8 cellular contexts compared by ENCODE assay signal in genomic region chr4:26861434-26862186, GRCh38. TPM values are rescaled to one million over a fixed set of nuclear protein-coding genes. Genes with fewer than 3 reads are reported as not detected.
DNase-seq lines count a peak whose midpoint lies in the region; ATAC-seq, FAIRE-seq and TF ChIP-seq lines count a peak whose summit lies in the region.

No MANE protein-coding gene starts in this region.

- no peak for TF ChIP-seq CTCF in WERI-Rb-1 (IDR thresholded peaks at IDR 0.05; ENCODE audit: low read depth, low read length)
- TF ChIP-seq CTCF in bronchial epithelial cell (IDR thresholded peaks at IDR 0.05; ENCODE audit: insufficient read depth, low read length, severe bottlenecking), result no peak
- no peak for TF ChIP-seq CTCF in keratinocyte (optimal IDR thresholded peaks at IDR 0.05 in 1 of 3, IDR thresholded peaks at IDR 0.05 in 1 of 3, conservative IDR thresholded peaks at IDR 0.05 in 1 of 3; ENCODE audit: extremely low read depth in 1 of 3, insufficient read depth in 2 of 3, low read length in 3 of 3)

- H3K27ac ChIP-seq in WERI-Rb-1 (peak overlapping the region; percentile 81), keratinocyte (ENCODE audit: control insufficient read depth, insufficient read depth, low read length) (peak overlapping the region; percentile 47)

- H3K79me2 ChIP-seq in keratinocyte (ENCODE audit: control insufficient read depth, insufficient read depth, low read length), result peaks cover 44% of the 10 kb centered on the region

- H3K9ac ChIP-seq in keratinocyte (ENCODE audit: control insufficient read depth, extremely low read depth, insufficient read depth, low read length), result peak overlapping the region; percentile 88

- FAIRE-seq in bronchial epithelial cell (lab: Jason Lieb, UNC) (no peak), keratinocyte (lab: Jason Lieb, UNC) (no peak)

- H4K20me1 ChIP-seq in keratinocyte (ENCODE audit: control insufficient read depth, extremely low read depth, insufficient read depth, low read length), result no peaks in the 10 kb centered on the region

- DNase-seq in NCI-H187 (lab: John Stamatoyannopoulos, UW) (peak; percentile 47 to 71), WERI-Rb-1 (peak; percentile 72), bronchial epithelial cell (ENCODE audit: low read depth) (no peak), keratinocyte (ENCODE audit: low read depth, low spot score) (no peak), OCI-M2 (lab: John Stamatoyannopoulos, UW; ENCODE audit: unreplicated experiment) (no peak)
- peak; percentile 65 to 66 for DNase-seq in stimulated activated CD4-positive, alpha-beta T cell treated with anti-CD3 and anti-CD28 coated beads, Interleukin-15, amount 100 ng/mL, for 48 hours (ENCODE audit: low read depth in 2 of 2)

- no peaks in the 10 kb centered on the region for H3K9me3 ChIP-seq in WERI-Rb-1 (ENCODE audit: severe bottlenecking)
- H3K9me3 ChIP-seq in keratinocyte (ENCODE audit: control insufficient read depth, low read depth, low read length), result no peaks in the 10 kb centered on the region

- dilution Hi-C loops in keratinocyte (cut with MboI; ENCODE audit: extremely low pct_ligation_motif_present, low sequenced_read_pairs), result no loop called here

- H3K4me3 ChIP-seq in WERI-Rb-1 (ENCODE audit: low read depth, low read length) (peak overlapping the region; percentile 90), bronchial epithelial cell (ENCODE audit: low read depth, low read length) (peak overlapping the region; percentile 60), keratinocyte (ENCODE audit: control insufficient read depth in 2 of 3, extremely low read depth in 1 of 3, insufficient read depth in 2 of 3, low read depth in 1 of 3, low read length in 3 of 3) (peak overlapping the region; percentile 79 to 98 (median 97))

- peak overlapping the region; percentile 88 for H3K4me2 ChIP-seq in keratinocyte (ENCODE audit: control insufficient read depth, extremely low read depth, insufficient read depth, low read depth, low read length)

- peaks cover 21% of the 10 kb centered on the region for H3K4me1 ChIP-seq in keratinocyte (ENCODE audit: control insufficient read depth, extremely low read depth, insufficient read depth, low read length)

- H3K36me3 ChIP-seq in WERI-Rb-1, result no peaks in the 10 kb centered on the region; the same call in 1 of the 2 replicates
- H3K36me3 ChIP-seq in bronchial epithelial cell (ENCODE audit: control insufficient read depth, insufficient read depth, low read length), result no peaks in the 10 kb centered on the region
- no peaks in the 10 kb centered on the region for H3K36me3 ChIP-seq in keratinocyte (ENCODE audit: control insufficient read depth in 2 of 2, extremely low read depth in 1 of 2, insufficient read depth in 2 of 2, low read length in 2 of 2)

- no peaks in the 10 kb centered on the region for H3K9me1 ChIP-seq in keratinocyte (ENCODE audit: control insufficient read depth, extremely low read depth, insufficient read depth, low read length)

- ATAC-seq in GM18508 (IDR thresholded peaks at IDR 0.05; ENCODE audit: insufficient read depth, unreplicated experiment) (peak; percentile 25), HG02884 (IDR thresholded peaks at IDR 0.05; ENCODE audit: unreplicated experiment) (peak; percentile 32)

- H2AFZ ChIP-seq in keratinocyte (ENCODE audit: control insufficient read depth, low read length), result peak overlapping the region; percentile 73

- no peaks in the 10 kb centered on the region for H3K27me3 ChIP-seq in WERI-Rb-1 (ENCODE audit: insufficient read depth, low read depth, severe bottlenecking)
- H3K27me3 ChIP-seq in bronchial epithelial cell (ENCODE audit: control insufficient read depth, insufficient read depth, low read length), result no peaks in the 10 kb centered on the region
- no peaks in the 10 kb centered on the region for H3K27me3 ChIP-seq in keratinocyte (ENCODE audit: control insufficient read depth, extremely low read depth, insufficient read depth, low read length)

RNA-seq across cellular contexts. Expression of gene STIM2, which starts 1.0 kb away (rescaled TPM):
- 7.6 and 15.6 TPM in 2 replicates for total RNA-seq in bronchial epithelial cell
- polyA plus RNA-seq in keratinocyte, result 17.3 to 23.1 TPM (median 20.7 TPM) in 3 replicates
- polyA plus RNA-seq in keratinocyte (2011; ENCODE audit: low read depth), result 17.9 TPM
- 5.5 and 6.1 TPM in 2 replicates for polyA plus RNA-seq in keratinocyte (2011; cell fraction: cytosol; rRNA removed)
- 51.1 and 51.2 TPM in 2 replicates for polyA plus RNA-seq in keratinocyte (2011; cell fraction: nucleus; rRNA removed)
- 10.5 and 13.2 TPM in 2 replicates for polyA plus RNA-seq in keratinocyte (2012; ENCODE audit: low replicate concordance)
- polyA minus RNA-seq in keratinocyte, result 8.0 to 29.5 TPM (median 27.4 TPM) in 3 replicates
- 7.5 TPM for polyA minus RNA-seq in keratinocyte (2011; cell fraction: cytosol; rRNA and poly(A)+ RNA removed)
- polyA minus RNA-seq in keratinocyte (2011; cell fraction: nucleus; rRNA and poly(A)+ RNA removed), result 23.7 and 35.9 TPM in 2 replicates

Comparison
In these comparisons a context has a peak if more than half of its experiments do, and no peak if none do; other contexts are left out.
1. DNase-seq: peak in NCI-H187 (2 of 2), WERI-Rb-1 (single experiment) and stimulated activated CD4-positive, alpha-beta T cell treated with anti-CD3 and anti-CD28 coated beads, Interleukin-15, amount 100 ng/mL, for 48 hours (2 of 2); none in bronchial epithelial cell (single experiment), keratinocyte (single experiment) and OCI-M2 (single experiment).
2. Peak in every context shown above with its lines, with median percentiles within 50 percentile points of each other: H3K4me3 ChIP-seq.